ENCODE assay signal across 1 cellular context in the genomic region with DNA sequence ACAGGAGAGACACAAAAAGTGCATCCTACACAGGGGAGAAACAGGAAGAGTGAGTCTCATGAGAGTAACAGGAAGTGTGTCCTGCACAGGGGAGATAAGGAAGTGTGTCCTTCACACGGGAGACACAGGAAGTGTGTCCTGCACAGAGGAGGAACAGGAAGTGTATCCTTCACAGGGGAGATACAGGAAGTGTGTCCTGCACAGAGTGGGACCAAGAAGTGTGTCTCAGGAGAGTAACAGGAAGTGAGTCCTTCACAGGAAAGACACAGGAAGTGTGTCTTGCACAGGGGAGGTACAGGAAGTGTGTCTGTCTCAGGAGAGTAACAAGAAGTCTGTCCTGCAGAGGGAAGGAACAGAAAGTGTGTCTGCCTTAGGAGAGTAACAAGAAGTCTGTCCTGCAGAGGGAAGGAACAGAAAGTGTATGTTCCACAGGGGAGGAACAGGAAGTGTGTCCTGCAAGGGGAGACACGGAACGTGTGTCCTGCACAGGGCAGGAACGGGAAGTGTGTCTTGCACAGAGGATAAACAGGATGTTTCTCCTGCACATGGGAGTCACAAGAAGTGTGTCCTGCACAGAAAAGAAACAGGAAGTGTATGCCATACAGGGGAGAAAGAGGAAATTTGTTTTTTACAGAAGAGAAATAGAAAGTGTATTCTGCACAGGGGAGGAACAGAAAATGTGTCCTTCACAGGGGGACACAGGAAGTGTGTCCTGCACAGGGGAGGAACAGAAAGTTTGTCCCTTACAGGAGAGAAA.
TF ChIP-seq lines count a peak whose summit lies in the region.

No MANE protein-coding gene starts in this region.

TF ChIP-seq in H1, 55 proteins besides CTCF, POLR2A, EP300 and RAD21 (continued from another document):
- TF ChIP-seq HDAC2 (IDR thresholded peaks at IDR 0.05; ENCODE audit: borderline replicate concordance in 1 of 2, low read depth in 2 of 2, low read length in 2 of 2) (no peak), RBBP5 (IDR thresholded peaks at IDR 0.05; ENCODE audit: borderline replicate concordance, low read depth, low read length) (no peak), KDM1A (IDR thresholded peaks at IDR 0.05; ENCODE audit: borderline replicate concordance, low read length) (no peak), BACH1 (IDR thresholded peaks at IDR 0.05; ENCODE audit: low read length) (no peak), EZH2 (IDR thresholded peaks at IDR 0.05; ENCODE audit: low read depth, low read length, severe bottlenecking) (no peak), KDM5A (IDR thresholded peaks at IDR 0.05; ENCODE audit: low read length) (no peak), TAF7 (optimal IDR thresholded peaks at IDR 0.05; ENCODE audit: borderline replicate concordance, low read depth, low read length) (no peak), CHD1 (IDR thresholded peaks at IDR 0.05; ENCODE audit: low read depth, low read length) (no peak), EGR1 (IDR thresholded peaks at IDR 0.05; ENCODE audit: borderline replicate concordance, low read depth, low read length) (no peak), CHD2 (IDR thresholded peaks at IDR 0.05; ENCODE audit: low read length) (no peak)
- TF ChIP-seq, protein P1, sequence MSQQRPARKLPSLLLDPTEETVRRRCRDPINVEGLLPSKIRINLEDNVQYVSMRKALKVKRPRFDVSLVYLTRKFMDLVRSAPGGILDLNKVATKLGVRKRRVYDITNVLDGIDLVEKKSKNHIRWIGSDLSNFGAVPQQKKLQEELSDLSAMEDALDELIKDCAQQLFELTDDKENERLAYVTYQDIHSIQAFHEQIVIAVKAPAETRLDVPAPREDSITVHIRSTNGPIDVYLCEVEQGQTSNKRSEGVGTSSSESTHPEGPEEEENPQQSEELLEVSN (IDR thresholded peaks at IDR 0.05): no peak
